26 cellular contexts compared by ENCODE assay signal in genomic region chr1:8311068-8311718, GRCh38. TPM values are rescaled to one million over a fixed set of nuclear protein-coding genes. Genes with fewer than 3 reads are reported as not detected.
"Had no signal": no experiment of that assay in that cellular context is flagged by ENCODE, and none has a peak within 500 bp of the region (broad histone marks: within the 10 kb centered on the region; RNA-seq: fewer than 3 reads in every experiment).

No MANE protein-coding gene starts in this region.

- H3K27me3 ChIP-seq: ovary, sigmoid colon had no signal

- DNase-seq: dermis blood vessel endothelial cell; effector memory CD4-positive, alpha-beta T cell; erythroblast; hypothalamus; immature natural killer cell; islet precursor cell; kidney glomerular epithelial cell; left colon; left ventricle myocardium inferior; lower lobe of right lung; natural killer cell; occipital lobe; ovary; sigmoid colon; stimulated activated CD4-positive, alpha-beta T cell treated with anti-CD3 and anti-CD28 coated beads, Interleukin-2, amount 100 ng/mL, for 24 hours; stimulated activated CD4-positive, alpha-beta T cell treated with anti-CD3 and anti-CD28 coated beads, Interleukin-4, amount 100 ng/mL, for 24 hours; stimulated activated naive CD8-positive, alpha-beta T cell treated with anti-CD3 and anti-CD28 coated beads, Interleukin-15, Interleukin-2, amounts not matched to agents 100 U/mL and 50 U/mL, for 24 hours; upper lobe of left lung had no signal

- FAIRE-seq: endometrium, frontal cortex, urothelium cell line had no signal

- ATAC-seq: left colon; lower lobe of right lung; natural killer cell; stimulated activated effector memory CD8-positive, alpha-beta T cell treated with anti-CD3 and anti-CD28 coated beads, Interleukin-12 subunit alpha, Interleukin-12 subunit beta, amount 100 ng/mL, for 72 hours; stimulated activated naive CD8-positive, alpha-beta T cell treated with anti-CD3 and anti-CD28 coated beads, Interleukin-15, Interleukin-2, amounts not matched to agents 100 U/mL and 50 U/mL, for 24 hours had no signal

- H3K27ac ChIP-seq: left ventricle myocardium inferior, lower lobe of right lung, ovary, thoracic aorta, tibial nerve had no signal

- H3K36me3 ChIP-seq: left ventricle myocardium inferior, lower lobe of right lung, ovary, sigmoid colon, thoracic aorta, tibial nerve, upper lobe of left lung had no signal

- H3K4me3 ChIP-seq: coronary artery, left ventricle myocardium inferior, lower lobe of right lung, ovary, sigmoid colon, thoracic aorta, tibial nerve, upper lobe of left lung had no signal

- H3K9me3 ChIP-seq: lower lobe of right lung, ovary, sigmoid colon, thoracic aorta, tibial nerve, upper lobe of left lung had no signal

RNA-seq across cellular contexts. Expression of gene SLC45A1, which starts 6.7 kb away (rescaled TPM):
- total RNA-seq: mononuclear cell had no signal
